Comparison of ENCODE assay signal across 11 cellular contexts in genomic region chr5:74250304-74251102, GRCh38.
DNase-seq lines count a peak whose midpoint lies in the region; ATAC-seq and TF ChIP-seq lines count a peak whose summit lies in the region.
"Had no signal": no experiment of that assay in that cellular context is flagged by ENCODE, and none has a peak within 500 bp of the region (broad histone marks: within the 10 kb centered on the region; RNA-seq: fewer than 3 reads in every experiment).

No MANE protein-coding gene starts in this region.

- no peak for TF ChIP-seq POLR2A in vagina (IDR thresholded peaks at IDR 0.05)

- H3K4me1 ChIP-seq in vagina = peaks cover 10% of the 10 kb centered on the region
- H3K4me1 ChIP-seq in BE2C = peaks cover 15% of the 10 kb centered on the region

- no peaks in the 10 kb centered on the region for H3K36me3 Mint-ChIP-seq in dendritic cell treated with granulocyte-macrophage colony-stimulating factor and Interleukin-4, amounts not matched to agents 40 ng/mL and 50 ng/mL, for 4 days (ENCODE audit: low read depth)
- peaks cover 5% of the 10 kb centered on the region for H3K36me3 Mint-ChIP-seq in nephron progenitor cell (ENCODE audit: low read depth)

- H3K27me3 Mint-ChIP-seq in dendritic cell treated with granulocyte-macrophage colony-stimulating factor and Interleukin-4, amounts not matched to agents 40 ng/mL and 50 ng/mL, for 4 days = no peaks in the 10 kb centered on the region
- H3K27me3 Mint-ChIP-seq in nephron progenitor cell (ENCODE audit: low read depth, poor library complexity) = no peaks in the 10 kb centered on the region

- no peak overlapping the region for H3K4me3 Mint-ChIP-seq in dendritic cell treated with granulocyte-macrophage colony-stimulating factor and Interleukin-4, amounts not matched to agents 40 ng/mL and 50 ng/mL, for 4 days
- H3K4me3 Mint-ChIP-seq in nephron progenitor cell = peak overlapping the region; percentile 0

- peak overlapping the region; percentile 19 for H3K27ac ChIP-seq in vagina

- no peaks in the 10 kb centered on the region for H3K27me3 ChIP-seq in vagina
- no peaks in the 10 kb centered on the region for H3K27me3 ChIP-seq in BE2C

- H3K4me1 Mint-ChIP-seq in dendritic cell treated with granulocyte-macrophage colony-stimulating factor and Interleukin-4, amounts not matched to agents 40 ng/mL and 50 ng/mL, for 4 days (ENCODE audit: low read depth) = peaks cover 14% of the 10 kb centered on the region
- H3K4me1 Mint-ChIP-seq in nephron progenitor cell = peaks cover 58% of the 10 kb centered on the region

- H3K9me3 ChIP-seq in vagina (no peaks in the 10 kb centered on the region), BE2C (no peaks in the 10 kb centered on the region)

- intact Hi-C loops in dendritic cell treated with granulocyte-macrophage colony-stimulating factor and Interleukin-4, amounts not matched to agents 40 ng/mL and 50 ng/mL, for 4 days (cut with micrococcal nuclease) = no loop called here
- intact Hi-C loops in vagina (cut with DNase I) = no loop called here

- H3K27ac Mint-ChIP-seq in dendritic cell treated with granulocyte-macrophage colony-stimulating factor and Interleukin-4, amounts not matched to agents 40 ng/mL and 50 ng/mL, for 4 days = peak overlapping the region; percentile 20
- H3K27ac Mint-ChIP-seq in nephron progenitor cell = peak overlapping the region; percentile 90

- ATAC-seq in activated CD4-positive, CD25-positive, alpha-beta regulatory T cell treated with anti-CD3 and anti-CD28 coated beads, Interleukin-2, amount 50 U/mL, for 24 hours = no peak

- H3K4me3 ChIP-seq in vagina (no peak overlapping the region), BE2C (ENCODE audit: low read depth, low read length) (no peak overlapping the region)

- no peaks in the 10 kb centered on the region for H3K9me3 Mint-ChIP-seq in dendritic cell treated with granulocyte-macrophage colony-stimulating factor and Interleukin-4, amounts not matched to agents 40 ng/mL and 50 ng/mL, for 4 days
- no peaks in the 10 kb centered on the region for H3K9me3 Mint-ChIP-seq in nephron progenitor cell

- DNase-seq in NOMO-1 treated with DMSO at 0.1 percent for 48 hours (lab: John Stamatoyannopoulos, UW; ENCODE audit: unreplicated experiment) (peak; percentile 56), NOMO-1 treated with dmso at 0.1 percent for 144 hours (lab: John Stamatoyannopoulos, UW; ENCODE audit: unreplicated experiment) (no peak), nephron progenitor cell (no peak), vagina (ENCODE audit: extremely low spot score in 2 of 2) (no peak), BE2C (no peak), T1000 (lab: John Stamatoyannopoulos, UW) (no peak)
- DNase-seq: 8988T; activated naive CD4-positive, alpha-beta T cell treated with Interleukin-2 at 50 U/mL for 16 hours; NCI-H1417 had no signal

- TF ChIP-seq CTCF in nephron progenitor cell (IDR thresholded peaks at IDR 0.05) (no peak), vagina (IDR thresholded peaks at IDR 0.05) (no peak), BE2C (IDR thresholded peaks at IDR 0.05; ENCODE audit: low read depth, low read length) (no peak)

- H3K36me3 ChIP-seq in vagina (no peaks in the 10 kb centered on the region), BE2C (no peaks in the 10 kb centered on the region)
